27 cellular contexts compared by ENCODE assay signal in the genomic region with DNA sequence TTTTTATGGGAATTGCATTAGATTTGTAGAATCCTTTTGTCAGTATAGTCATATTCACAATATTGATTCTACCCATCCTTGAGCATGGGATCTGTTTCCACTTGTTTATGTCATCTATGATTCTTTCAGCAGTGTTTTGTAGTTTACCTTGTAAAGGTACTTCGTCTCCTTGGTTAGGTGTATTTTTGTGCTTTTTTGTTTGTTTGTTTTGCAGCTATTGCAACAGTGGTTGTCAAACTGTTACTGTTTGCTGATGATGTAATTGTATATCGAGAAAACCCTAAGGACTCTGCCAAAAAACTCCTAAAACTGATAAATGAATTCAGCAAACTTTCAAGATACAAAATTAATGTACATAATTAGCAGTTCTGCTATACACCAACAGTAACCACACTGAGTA.
DNase-seq lines count a peak whose midpoint lies in the region; ATAC-seq, FAIRE-seq and TF ChIP-seq lines count a peak whose summit lies in the region.
"Had no signal": no experiment of that assay in that cellular context is flagged by ENCODE, and none has a peak within 500 bp of the region (broad histone marks: within the 10 kb centered on the region; RNA-seq: fewer than 3 reads in every experiment).

No MANE protein-coding gene starts in this region.

- no peaks in the 10 kb centered on the region for H3K27me3 Mint-ChIP-seq in astrocyte (ENCODE audit: low read depth, unreplicated experiment)
- H3K27me3 Mint-ChIP-seq: CD4-positive, alpha-beta memory T cell; CD4-positive, CD25-positive, alpha-beta regulatory T cell had no signal

- POLR2A ChIA-PET in HepG2 (lab: Yijun Ruan, JAX) = no interaction called here

- H3K27me3 ChIP-seq in liver (ENCODE audit: control insufficient read depth in 4 of 4, insufficient read depth in 4 of 4, low read length in 3 of 4) (no peaks in the 10 kb centered on the region), HepG2 (ENCODE audit: control insufficient read depth in 1 of 2, insufficient read depth in 2 of 2, low read length in 2 of 2) (no peaks in the 10 kb centered on the region), astrocyte (ENCODE audit: insufficient read depth, low read length) (no peaks in the 10 kb centered on the region), right lobe of liver (no peaks in the 10 kb centered on the region)
- H3K27me3 ChIP-seq: BE2C, BLaER1 had no signal

- intact Hi-C loops in HepG2 (cut with micrococcal nuclease; ENCODE audit: unreplicated experiment) = no loop called here
- intact Hi-C loops in right lobe of liver (cut with DNase I) = no loop called here

- no peak for DNase-seq in HepG2 (ENCODE audit: low spot score)
- no peak for DNase-seq in astrocyte (ENCODE audit: low read depth)
- DNase-seq in right lobe of liver = no peak
- DNase-seq in NOMO-1 treated with dmso at 0.1 percent for 144 hours (lab: John Stamatoyannopoulos, UW; ENCODE audit: unreplicated experiment) = no peak
- DNase-seq in activated CD4-positive, alpha-beta T cell treated with anti-CD3 and anti-CD28 coated beads, Interleukin-2, amount 50 U/mL, for 1 hour = no peak
- DNase-seq in GM03348 (ENCODE audit: low spot score) = no peak
- DNase-seq: ACHN; BE2C; C1 segment of cervical spinal cord; CD4-positive, alpha-beta memory T cell; CD4-positive, CD25-positive, alpha-beta regulatory T cell; CD8-positive, alpha-beta memory T cell; COR-L47; DMS 273 treated with DMSO at 0.1 percent for 48 hours; DMS153; DMS53; DMS79; DND-41; EL; GDM1 had no signal

- in situ Hi-C loops in HepG2 (cut with HindIII; ENCODE audit: extremely low pct_ligation_motif_present, low pct_unique_long_range_greater_than_20kb) = no loop called here

- H3K4me1 ChIP-seq in liver (ENCODE audit: control insufficient read depth in 4 of 4, insufficient read depth in 4 of 4, low read length in 3 of 4) (no peaks in the 10 kb centered on the region), HepG2 (ENCODE audit: insufficient read depth, low read length) (no peaks in the 10 kb centered on the region), astrocyte (ENCODE audit: insufficient read depth, low read length) (no peaks in the 10 kb centered on the region), right lobe of liver (no peaks in the 10 kb centered on the region)
- H3K4me1 ChIP-seq: BE2C, BLaER1 had no signal

- H3K36me3 Mint-ChIP-seq in astrocyte (ENCODE audit: low read depth, unreplicated experiment) = no peaks in the 10 kb centered on the region
- H3K36me3 Mint-ChIP-seq: CD14-positive monocyte; CD4-positive, alpha-beta memory T cell; CD4-positive, CD25-positive, alpha-beta regulatory T cell; CD8-positive, alpha-beta memory T cell had no signal

- H3K4me3 ChIP-seq in liver (ENCODE audit: low read depth in 1 of 3, low read length in 3 of 3) (no peak overlapping the region), HepG2 (replicated peaks in 1 of 3; ENCODE audit: insufficient read depth in 1 of 3, low read depth in 2 of 3, low read length in 3 of 3) (no peak overlapping the region), astrocyte (ENCODE audit: insufficient read depth, low read depth, low read length) (no peak overlapping the region), right lobe of liver (no peak overlapping the region)
- H3K4me3 ChIP-seq: BLaER1 had no signal

- CTCF ChIA-PET in HepG2 (lab: Yijun Ruan, JAX; ENCODE audit: low intra/inter-chr PET ratio, low total read pairs) = no interaction called here

- H3K9ac ChIP-seq in liver (ENCODE audit: low read depth in 1 of 2, low read length in 2 of 2) (no peak overlapping the region), HepG2 (ENCODE audit: insufficient read depth, low read depth, low read length) (no peak overlapping the region), astrocyte (ENCODE audit: low read length) (no peak overlapping the region)
- H3K9ac ChIP-seq: BLaER1 had no signal

- H3K9me3 Mint-ChIP-seq in astrocyte (ENCODE audit: unreplicated experiment) = peaks cover 3% of the 10 kb centered on the region

- no peak overlapping the region for H3K4me2 ChIP-seq in HepG2 (ENCODE audit: low read depth, low read length)
- no peak overlapping the region for H3K4me2 ChIP-seq in astrocyte (ENCODE audit: low read length)
- H3K4me2 ChIP-seq: BLaER1 had no signal

- no peak for TF ChIP-seq EP300 in HepG2 (IDR thresholded peaks at IDR 0.05; ENCODE audit: low read depth in 2 of 2, low read length in 2 of 2)
- no peak for TF ChIP-seq EP300 in HepG2 (CRISPR knock-in tag; IDR thresholded peaks at IDR 0.05; ENCODE audit: borderline replicate concordance)

- H3K36me3 ChIP-seq in liver (ENCODE audit: control insufficient read depth in 4 of 4, insufficient read depth in 3 of 4, low read depth in 1 of 4, low read length in 3 of 4) (no peaks in the 10 kb centered on the region), HepG2 (replicated peaks in 1 of 2; ENCODE audit: control insufficient read depth in 1 of 2, insufficient read depth in 2 of 2, low read length in 2 of 2) (no peaks in the 10 kb centered on the region), astrocyte (ENCODE audit: insufficient read depth, low read length) (no peaks in the 10 kb centered on the region), right lobe of liver (no peaks in the 10 kb centered on the region)
- H3K36me3 ChIP-seq: BE2C, BLaER1 had no signal

- H3K79me2 ChIP-seq in HepG2 (ENCODE audit: insufficient read depth, low read length) (no peaks in the 10 kb centered on the region), astrocyte (ENCODE audit: insufficient read depth, low read length) (no peaks in the 10 kb centered on the region)

- ATAC-seq in HepG2 = no peak
- peak; percentile 48 to 80 (median 63) for ATAC-seq in right lobe of liver

- TF ChIP-seq POLR2A in HepG2 (IDR thresholded peaks at IDR 0.05; ENCODE audit: insufficient read depth in 1 of 2, low read depth in 2 of 2, low read length in 2 of 2) = no peak
- no peak for TF ChIP-seq POLR2A in right lobe of liver (IDR thresholded peaks at IDR 0.05)

- no peak overlapping the region for H3K4me3 Mint-ChIP-seq in astrocyte (ENCODE audit: unreplicated experiment)
- H3K4me3 Mint-ChIP-seq: CD14-positive monocyte; CD4-positive, alpha-beta memory T cell; CD4-positive, CD25-positive, alpha-beta regulatory T cell; CD8-positive, alpha-beta memory T cell had no signal

- no peak overlapping the region for H3K27ac Mint-ChIP-seq in astrocyte (ENCODE audit: unreplicated experiment)
- H3K27ac Mint-ChIP-seq: CD14-positive monocyte; CD4-positive, alpha-beta memory T cell; CD4-positive, CD25-positive, alpha-beta regulatory T cell; CD8-positive, alpha-beta memory T cell had no signal

- WGBS in liver = 39% methylated on average over 2 of the region's 2 CpGs
- 13% methylated on average over 2 of the region's 2 CpGs for WGBS in HepG2 (ENCODE audit: low lambda C conversion rate)
- WGBS in right lobe of liver (ENCODE audit: insufficient coverage, low coverage, low lambda C conversion rate, missing lambda C conversion rate) = 41% methylated on average over 2 of the region's 2 CpGs

- no peak overlapping the region for H2AFZ ChIP-seq in HepG2 (ENCODE audit: low read length)
- no peak overlapping the region for H2AFZ ChIP-seq in astrocyte (ENCODE audit: low read depth, low read length)

- no peaks in the 10 kb centered on the region for H3K4me1 Mint-ChIP-seq in astrocyte (ENCODE audit: low read depth, unreplicated experiment)
- H3K4me1 Mint-ChIP-seq: CD14-positive monocyte; CD4-positive, alpha-beta memory T cell; CD4-positive, CD25-positive, alpha-beta regulatory T cell; CD8-positive, alpha-beta memory T cell had no signal

- no peak for TF ChIP-seq CTCF in liver (IDR thresholded peaks at IDR 0.05; ENCODE audit: low read depth, low read length, missing input control)
- no peak for TF ChIP-seq CTCF in HepG2 (CRISPR knock-in tag; IDR thresholded peaks at IDR 0.05)
- no peak for TF ChIP-seq CTCF in astrocyte (IDR thresholded peaks at IDR 0.05; ENCODE audit: insufficient read depth, low read depth, low read length)
- TF ChIP-seq CTCF in right lobe of liver (IDR thresholded peaks at IDR 0.05) = no peak

- BruUV-seq in HepG2 (replicated peaks; lab: Mats Ljungman, UMichigan) = no TSS peak

- H3K27ac ChIP-seq in liver (ENCODE audit: low read depth in 1 of 2, low read length in 2 of 2) (no peak overlapping the region), HepG2 (ENCODE audit: extremely low read length, insufficient read depth, low read length) (no peak overlapping the region), astrocyte (ENCODE audit: low read depth, low read length) (no peak overlapping the region), right lobe of liver (no peak overlapping the region)
- H3K27ac ChIP-seq: 22Rv1, BLaER1 had no signal

- TF ChIP-seq RAD21 in liver (IDR thresholded peaks at IDR 0.05) (peak; percentile 41 to 42), HepG2 (CRISPR knock-in tag; IDR thresholded peaks at IDR 0.05) (no peak)

- H4K20me1 ChIP-seq in HepG2 (ENCODE audit: insufficient read depth, low read length) (no peaks in the 10 kb centered on the region), astrocyte (ENCODE audit: insufficient read depth, low read length) (no peaks in the 10 kb centered on the region)
- H4K20me1 ChIP-seq: BLaER1 had no signal

- H3K9me3 ChIP-seq in liver (ENCODE audit: control insufficient read depth in 4 of 4, low read length in 3 of 4) (peaks cover 0 to 2% (median 0%) of the 10 kb centered on the region in 4 donors), HepG2 (ENCODE audit: low read length) (peaks cover 42% of the 10 kb centered on the region), astrocyte (ENCODE audit: insufficient read depth, low read depth, low read length) (no peaks in the 10 kb centered on the region), right lobe of liver (no peaks in the 10 kb centered on the region)
- H3K9me3 ChIP-seq: BE2C had no signal

- no peak for FAIRE-seq in HepG2 (lab: Jason Lieb, UNC)
- peak; percentile 97 for FAIRE-seq in astrocyte (lab: Jason Lieb, UNC)
- FAIRE-seq in islet of Langerhans (lab: Jason Lieb, UNC) = peak; percentile 43
- FAIRE-seq: GM12891, GM19239 had no signal

TF ChIP-seq in liver, 16 proteins besides CTCF, POLR2A, EP300 and RAD21 (continues in another document):
- TF ChIP-seq JUND (IDR thresholded peaks at IDR 0.05) = no peak

TF ChIP-seq in HepG2, 621 proteins besides CTCF, POLR2A, EP300 and RAD21 (continues in another document):
- TF ChIP-seq MAF1 (CRISPR knock-in tag; IDR thresholded peaks at IDR 0.05; ENCODE audit: borderline replicate concordance) (no peak), NR2F2 (IDR thresholded peaks at IDR 0.05; ENCODE audit: borderline replicate concordance, low read depth) (no peak), SRSF1 (optimal IDR thresholded peaks at IDR 0.05; ENCODE audit: low read depth, low read length) (no peak)
